In genomic region chr9:114721491-114722362, GRCh38 we compare ENCODE assay signal across 1 cellular context.
TF ChIP-seq lines count a peak whose summit lies in the region.

No MANE protein-coding gene starts in this region.

TF ChIP-seq in HepG2, 621 proteins besides CTCF, POLR2A, EP300 and RAD21 (continued from another document and continues in another):
- TF ChIP-seq ZNF276 (CRISPR knock-in tag; IDR thresholded peaks at IDR 0.05; ENCODE audit: low read depth) = peak; percentile 81; the same call in 1 of the 2 replicates
- TF ChIP-seq HINFP (CRISPR knock-in tag; IDR thresholded peaks at IDR 0.05; ENCODE audit: low read depth) = peak; percentile 80; the same call in 1 of the 2 replicates
- TF ChIP-seq ZNF34 (CRISPR knock-in tag; IDR thresholded peaks at IDR 0.05; ENCODE audit: borderline replicate concordance) = peak; percentile 88; the same call in 1 of the 2 replicates
- TF ChIP-seq RNF2 (conservative IDR thresholded peaks at IDR 0.05; ENCODE audit: low read depth) = peak; percentile 78
- peak; percentile 66; the same call in 1 of the 2 replicates for TF ChIP-seq TFDP1 (CRISPR knock-in tag; IDR thresholded peaks at IDR 0.05; ENCODE audit: borderline replicate concordance)
- TF ChIP-seq TP53 (CRISPR knock-in tag; conservative IDR thresholded peaks at IDR 0.05) = peak; percentile 79; the same call in 1 of the 2 replicates
- no peak for TF ChIP-seq PCBP1 (IDR thresholded peaks at IDR 0.05; ENCODE audit: borderline replicate concordance, low read depth, low read length)
- TF ChIP-seq ETV5 (CRISPR knock-in tag; IDR thresholded peaks at IDR 0.05; ENCODE audit: borderline replicate concordance) = peak; percentile 64; the same call in 1 of the 2 replicates
- peak; percentile 57 for TF ChIP-seq DZIP1 (CRISPR knock-in tag; IDR thresholded peaks at IDR 0.05)
- TF ChIP-seq HOXD1 (CRISPR knock-in tag; IDR thresholded peaks at IDR 0.05) = peak; percentile 69; the same call in 1 of the 2 replicates
- TF ChIP-seq ZSCAN22 (CRISPR knock-in tag; IDR thresholded peaks at IDR 0.05) = no peak
- TF ChIP-seq CBFB (CRISPR knock-in tag; IDR thresholded peaks at IDR 0.05) = peak; percentile 87
- TF ChIP-seq TFE3 (CRISPR knock-in tag; IDR thresholded peaks at IDR 0.05) = peak; percentile 97
- no peak for TF ChIP-seq EED (CRISPR knock-in tag; IDR thresholded peaks at IDR 0.05)
- TF ChIP-seq PAX8 (CRISPR knock-in tag; IDR thresholded peaks at IDR 0.05; ENCODE audit: borderline replicate concordance) = no peak
- TF ChIP-seq DRAP1 (CRISPR knock-in tag; IDR thresholded peaks at IDR 0.05) = peak; percentile 41; the same call in 1 of the 2 replicates
- peak; percentile 94 for TF ChIP-seq MAX (IDR thresholded peaks at IDR 0.05)
- no peak for TF ChIP-seq ZNF274 (CRISPR knock-in tag; IDR thresholded peaks at IDR 0.05)
- peak; percentile 63; the same call in 1 of the 2 replicates for TF ChIP-seq ZHX1 (CRISPR knock-in tag; IDR thresholded peaks at IDR 0.05; ENCODE audit: low read depth)
- peak; percentile 54; the same call in 1 of the 2 replicates for TF ChIP-seq THAP7 (CRISPR knock-in tag; IDR thresholded peaks at IDR 0.05)
- no peak for TF ChIP-seq MTF1 (CRISPR knock-in tag; IDR thresholded peaks at IDR 0.05)
- peak; percentile 93 for TF ChIP-seq CEBPB (IDR thresholded peaks at IDR 0.05; ENCODE audit: borderline replicate concordance, low read depth, low read length)
- peak; percentile 91; the same call in 1 of the 2 replicates for TF ChIP-seq BRCA1 (CRISPR knock-in tag; IDR thresholded peaks at IDR 0.05)
- peak; percentile 82; the same call in 1 of the 2 replicates for TF ChIP-seq ZNF607 (CRISPR knock-in tag; IDR thresholded peaks at IDR 0.05; ENCODE audit: borderline replicate concordance)
- TF ChIP-seq PLRG1 (conservative IDR thresholded peaks at IDR 0.05) = no peak
- peak; percentile 70; the same call in 1 of the 2 replicates for TF ChIP-seq IRF9 (CRISPR knock-in tag; IDR thresholded peaks at IDR 0.05; ENCODE audit: borderline replicate concordance)
- TF ChIP-seq SOX6 (IDR thresholded peaks at IDR 0.05) = no peak
- TF ChIP-seq SOX6 (CRISPR knock-in tag; IDR thresholded peaks at IDR 0.05) = peak; percentile 100
- TF ChIP-seq ZIK1 (CRISPR knock-in tag; IDR thresholded peaks at IDR 0.05; ENCODE audit: borderline replicate concordance, low read depth) = no peak
- TF ChIP-seq ZNF550 (CRISPR knock-in tag; IDR thresholded peaks at IDR 0.05; ENCODE audit: borderline replicate concordance) = no peak
- TF ChIP-seq NFAT5 (CRISPR knock-in tag; IDR thresholded peaks at IDR 0.05) = no peak
- TF ChIP-seq ZNF12 (CRISPR knock-in tag; IDR thresholded peaks at IDR 0.05) = peak; percentile 96
- no peak for TF ChIP-seq ZNF784 (CRISPR knock-in tag; IDR thresholded peaks at IDR 0.05; ENCODE audit: borderline replicate concordance)
- no peak for TF ChIP-seq ARNT2 (CRISPR knock-in tag; IDR thresholded peaks at IDR 0.05; ENCODE audit: low read depth)
- TF ChIP-seq FLYWCH1 (CRISPR knock-in tag; IDR thresholded peaks at IDR 0.05) = no peak
- peak; percentile 91; the same call in 1 of the 2 replicates for TF ChIP-seq ZKSCAN8 (CRISPR knock-in tag; IDR thresholded peaks at IDR 0.05; ENCODE audit: borderline replicate concordance)
- 0 out of 2 replicates have a peak, but pooled peaks have one; percentile 49 for TF ChIP-seq SMAD1 (CRISPR knock-in tag; IDR thresholded peaks at IDR 0.05; ENCODE audit: borderline replicate concordance, low read depth)
- TF ChIP-seq CAMTA2 (CRISPR knock-in tag; IDR thresholded peaks at IDR 0.05; ENCODE audit: borderline replicate concordance) = no peak
